1 cellular context compared by ENCODE assay signal in genomic region chr12:51323966-51324895, GRCh38.
A peak's percentile ranks its signal among the peaks of the same experiment; 100 is the strongest.
TF ChIP-seq lines count a peak whose summit lies in the region.

TSS of gene BIN2 (minus strand) at chr12:51324174. CDS start at chr12:51324102, 72 bp downstream.

TF ChIP-seq in GM12878, 131 proteins besides CTCF, POLR2A, EP300 and RAD21 (continued from another document):
- TF ChIP-seq ETV6 (conservative IDR thresholded peaks at IDR 0.05 in 1 of 2, IDR thresholded peaks at IDR 0.05 in 1 of 2; ENCODE audit: borderline replicate concordance in 1 of 2, low read depth in 1 of 2): peak in 1 of 2 experiments; percentile 65; a peak in 1 of 4 replicates
